In the genomic region with DNA sequence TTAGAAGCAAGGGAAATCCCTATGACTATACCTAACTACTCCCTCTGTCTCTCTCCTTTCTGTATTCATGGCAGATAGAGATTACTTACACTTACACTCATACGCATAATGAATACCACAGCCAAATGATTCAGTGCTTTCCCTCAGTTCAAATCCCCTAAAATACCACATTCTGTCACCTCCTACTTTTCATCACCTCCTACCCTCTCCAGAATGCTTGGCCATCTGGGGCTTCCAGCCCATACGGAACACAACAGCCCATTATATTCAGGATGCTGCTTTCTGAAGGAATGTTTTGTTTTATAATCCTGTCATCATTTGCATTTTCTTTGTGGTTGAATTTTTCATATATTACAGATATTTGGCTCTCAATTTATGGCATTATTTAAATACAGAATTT, we compare ENCODE assay signal across 26 cellular contexts.
"Had no signal": no experiment of that assay in that cellular context is flagged by ENCODE, and none has a peak within 500 bp of the region (broad histone marks: within the 10 kb centered on the region; RNA-seq: fewer than 3 reads in every experiment).

No MANE protein-coding gene starts in this region.

- H3K9me3 ChIP-seq: left lung, lower lobe of right lung, ovary, prostate gland, stomach, suprapubic skin, thoracic aorta, upper lobe of right lung had no signal

- H3K27ac ChIP-seq: left lung, lower lobe of right lung, ovary, prostate gland, skin epidermis, stomach, suprapubic skin, thoracic aorta, tibial artery, upper lobe of right lung had no signal

- H3K4me1 Mint-ChIP-seq: naive B cell; natural killer cell; stimulated activated naive B cell treated with anti-CD40 and anti-IgM and Interleukin-4, amounts not matched to agents 10 μg/mL and 1 μg/mL and 100 μg/mL, for 72 hours had no signal

- H3K27ac Mint-ChIP-seq: naive B cell; natural killer cell; stimulated activated naive B cell treated with anti-CD40 and anti-IgM and Interleukin-4, amounts not matched to agents 10 μg/mL and 1 μg/mL and 100 μg/mL, for 72 hours had no signal

- ATAC-seq: left colon; left lung; lower lobe of right lung; natural killer cell; right cardiac atrium; sciatic nerve; stimulated activated naive B cell treated with anti-CD40 and anti-IgM and Interleukin-4, amounts not matched to agents 10 μg/mL and 1 μg/mL and 100 μg/mL, for 72 hours; stimulated activated naive CD8-positive, alpha-beta T cell treated with anti-CD3 and anti-CD28 coated beads, Interleukin-15, Interleukin-2, amounts not matched to agents 100 U/mL and 50 U/mL, for 24 hours; upper lobe of right lung had no signal

- H3K36me3 ChIP-seq: left lung, lower lobe of right lung, ovary, prostate gland, stomach, suprapubic skin, thoracic aorta, tibial artery, upper lobe of right lung had no signal

- DNase-seq: kidney; left colon; left lung; lower lobe of right lung; mammary epithelial cell; mesenchymal stem cell; naive B cell; natural killer cell; ovary; retina; right cardiac atrium; stimulated activated CD4-positive, alpha-beta T cell treated with anti-CD3 and anti-CD28 coated beads, Interleukin-12 subunit alpha, Interleukin-12 subunit beta, amount 100 ng/mL, for 4 hours; stimulated activated CD4-positive, alpha-beta T cell treated with anti-CD3 and anti-CD28 coated beads, Interleukin-15, amount 100 ng/mL, for 24 hours; stimulated activated CD4-positive, alpha-beta T cell treated with anti-CD3 and anti-CD28 coated beads, Interleukin-2, amount 100 ng/mL, for 24 hours; stimulated activated CD4-positive, alpha-beta T cell treated with anti-CD3 and anti-CD28 coated beads, Interleukin-4, amount 100 ng/mL, for 1 hour; stimulated activated naive B cell treated with anti-CD40 and anti-IgM and Interleukin-4, amounts not matched to agents 10 μg/mL and 1 μg/mL and 100 μg/mL, for 72 hours; stimulated activated naive CD8-positive, alpha-beta T cell treated with anti-CD3 and anti-CD28 coated beads, Interleukin-15, Interleukin-2, amounts not matched to agents 100 U/mL and 50 U/mL, for 24 hours; stomach; tibial artery; trophoblast cell; upper lobe of right lung had no signal

- H3K27me3 Mint-ChIP-seq: naive B cell; stimulated activated naive B cell treated with anti-CD40 and anti-IgM and Interleukin-4, amounts not matched to agents 10 μg/mL and 1 μg/mL and 100 μg/mL, for 72 hours had no signal

- H3K4me1 ChIP-seq: left lung, lower lobe of right lung, prostate gland, suprapubic skin, upper lobe of right lung had no signal

- H3K27me3 ChIP-seq: left lung, ovary, stomach, suprapubic skin, tibial artery, upper lobe of right lung had no signal

- H3K4me3 Mint-ChIP-seq: natural killer cell; stimulated activated naive B cell treated with anti-CD40 and anti-IgM and Interleukin-4, amounts not matched to agents 10 μg/mL and 1 μg/mL and 100 μg/mL, for 72 hours had no signal

- H3K4me3 ChIP-seq: left lung, lower lobe of right lung, ovary, prostate gland, skin epidermis, stomach, suprapubic skin, thoracic aorta, tibial artery, upper lobe of right lung had no signal

- H3K36me3 Mint-ChIP-seq: naive B cell; natural killer cell; stimulated activated naive B cell treated with anti-CD40 and anti-IgM and Interleukin-4, amounts not matched to agents 10 μg/mL and 1 μg/mL and 100 μg/mL, for 72 hours had no signal
